In genomic region chr3:196080517-196080841, GRCh38 we compare ENCODE assay signal across 8 cellular contexts. TPM values are rescaled to one million over a fixed set of nuclear protein-coding genes. Genes with fewer than 3 reads are reported as not detected.
DNase-seq lines count a peak whose midpoint lies in the region; ATAC-seq and TF ChIP-seq lines count a peak whose summit lies in the region.

No MANE protein-coding gene starts in this region.

- no peak for DNase-seq in breast epithelium (ENCODE audit: low spot score in 2 of 2)
- no peak for DNase-seq in stimulated activated naive CD4-positive, alpha-beta T cell treated with Interleukin-2 at 50 U/mL for 16 hours (lab: John Stamatoyannopoulos, UW)

- peak overlapping the region; percentile 96; the same call in 1 of the 2 replicates for H3K9ac ChIP-seq in HUES64 (ENCODE audit: low read depth, low read length)
- H3K9ac ChIP-seq in mucosa of stomach (ENCODE audit: low read length): peak overlapping the region; percentile 92

- no peak overlapping the region for H3K27ac ChIP-seq in ACC112 (ENCODE audit: low read depth, low read length)
- no peak overlapping the region for H3K27ac ChIP-seq in HUES64 (ENCODE audit: low read depth, low read length)
- H3K27ac ChIP-seq in breast epithelium: no peak overlapping the region

- peaks cover 58% of the 10 kb centered on the region for H3K79me2 ChIP-seq in ACC112 (ENCODE audit: control insufficient read depth, insufficient read depth, low read length, unreplicated experiment)

- H3K36me3 ChIP-seq in ACC112 (ENCODE audit: insufficient read depth, low read length) (peaks cover 4% of the 10 kb centered on the region), HUES64 (ENCODE audit: insufficient read depth, low read length) (peaks cover 22% of the 10 kb centered on the region), breast epithelium (no peaks in the 10 kb centered on the region), mucosa of stomach (ENCODE audit: control insufficient read depth, insufficient read depth, low read length) (no peaks in the 10 kb centered on the region)

- WGBS in HUES64: 76% methylated on average over 8 of the region's 8 CpGs

- no peak for TF ChIP-seq CTCF in breast epithelium (IDR thresholded peaks at IDR 0.05)

- no peak overlapping the region for H2AFZ ChIP-seq in ACC112 (ENCODE audit: low read length, unreplicated experiment)

- ATAC-seq in GM21576 (IDR thresholded peaks at IDR 0.05; ENCODE audit: unreplicated experiment): no peak
- no peak for ATAC-seq in HG02970 (IDR thresholded peaks at IDR 0.05; ENCODE audit: low FRiP score, unreplicated experiment)
- no peak for ATAC-seq in GM18907 (IDR thresholded peaks at IDR 0.05; ENCODE audit: unreplicated experiment)

- intact Hi-C loops in breast epithelium (cut with DNase I; ENCODE audit: low total_unique reads): loop anchor here (5.0 kb wide), 1 partner anchor 112 kb away; no protein-coding TSS in a partner anchor

- no peaks in the 10 kb centered on the region for H3K27me3 ChIP-seq in ACC112 (ENCODE audit: insufficient read depth, low read length)
- H3K27me3 ChIP-seq in HUES64 (ENCODE audit: insufficient read depth, low read length): no peaks in the 10 kb centered on the region
- no peaks in the 10 kb centered on the region for H3K27me3 ChIP-seq in breast epithelium
- no peaks in the 10 kb centered on the region for H3K27me3 ChIP-seq in mucosa of stomach (ENCODE audit: control insufficient read depth, insufficient read depth, low read length)

- H3K4me3 ChIP-seq in ACC112 (ENCODE audit: low read depth, low read length): peak overlapping the region; percentile 80
- H3K4me3 ChIP-seq in HUES64 (ENCODE audit: low read length): peak overlapping the region; percentile 97
- H3K4me3 ChIP-seq in breast epithelium: peak overlapping the region; percentile 78 to 98 (median 95)
- H3K4me3 ChIP-seq in mucosa of stomach (ENCODE audit: low read length): peak overlapping the region; percentile 78

- no peaks in the 10 kb centered on the region for H3K9me3 ChIP-seq in HUES64 (ENCODE audit: insufficient read depth, low read depth, low read length)
- no peaks in the 10 kb centered on the region for H3K9me3 ChIP-seq in breast epithelium
- no peaks in the 10 kb centered on the region for H3K9me3 ChIP-seq in mucosa of stomach (ENCODE audit: control insufficient read depth, low read length)

- TF ChIP-seq POLR2A in breast epithelium (IDR thresholded peaks at IDR 0.05): no peak

- H3K4me1 ChIP-seq in ACC112 (ENCODE audit: control insufficient read depth, insufficient read depth, low read length, unreplicated experiment): peaks cover 9% of the 10 kb centered on the region
- H3K4me1 ChIP-seq in HUES64 (ENCODE audit: insufficient read depth, low read length): peaks cover 10% of the 10 kb centered on the region; the same call in 1 of the 2 replicates
- H3K4me1 ChIP-seq in breast epithelium: peaks cover 0 to 10% of the 10 kb centered on the region in 2 donors
- peaks cover 7% of the 10 kb centered on the region for H3K4me1 ChIP-seq in mucosa of stomach (ENCODE audit: control insufficient read depth, insufficient read depth, low read length)

RNA-seq across cellular contexts. Expression of gene TFRC, which starts 1.4 kb away (rescaled TPM):
- 53.3 TPM for polyA plus RNA-seq in HUES64 (2013, experiment 1 of 2)
- 50.8 TPM for polyA plus RNA-seq in HUES64 (2013, experiment 2 of 2)
- 100 to 1,000 TPM in 1 of 3 donors, 10 to 100 TPM in 2; 57.6 to 116 (median 80.3) TPM for total RNA-seq in breast epithelium
